ENCODE assay signal across 19 cellular contexts in genomic region chr10:60821661-60822060, GRCh38. TPM values are rescaled to one million over a fixed set of nuclear protein-coding genes. Genes with fewer than 3 reads are reported as not detected.
DNase-seq lines count a peak whose midpoint lies in the region; ATAC-seq and TF ChIP-seq lines count a peak whose summit lies in the region.
"Had no signal": no experiment of that assay in that cellular context is flagged by ENCODE, and none has a peak within 500 bp of the region (broad histone marks: within the 10 kb centered on the region; RNA-seq: fewer than 3 reads in every experiment).

No MANE protein-coding gene starts in this region.

- H3K27me3 Mint-ChIP-seq in endothelial cell (ENCODE audit: unreplicated experiment), result no peaks in the 10 kb centered on the region
- no peaks in the 10 kb centered on the region for H3K27me3 Mint-ChIP-seq in nephron (ENCODE audit: low read depth)

- H3K4me1 Mint-ChIP-seq in endothelial cell (ENCODE audit: unreplicated experiment) (peaks cover 39% of the 10 kb centered on the region), nephron (peaks cover 64% of the 10 kb centered on the region)

- H3K36me3 Mint-ChIP-seq in endothelial cell (ENCODE audit: low read depth, unreplicated experiment) (peaks cover 5% of the 10 kb centered on the region), nephron (ENCODE audit: low read depth) (no peaks in the 10 kb centered on the region)
- H3K36me3 Mint-ChIP-seq: CD8-positive, alpha-beta memory T cell had no signal

- H3K9me3 Mint-ChIP-seq in endothelial cell (ENCODE audit: unreplicated experiment), result no peaks in the 10 kb centered on the region
- H3K9me3 Mint-ChIP-seq in nephron, result no peaks in the 10 kb centered on the region
- H3K9me3 Mint-ChIP-seq: CD8-positive, alpha-beta memory T cell had no signal

- ATAC-seq in HG02938 (IDR thresholded peaks at IDR 0.05; ENCODE audit: unreplicated experiment) (no peak), HG02623 (IDR thresholded peaks at IDR 0.05; ENCODE audit: unreplicated experiment) (no peak), HG03139 (IDR thresholded peaks at IDR 0.05; ENCODE audit: unreplicated experiment) (no peak)
- ATAC-seq: Right ventricle myocardium inferior had no signal

- DNase-seq in AG10803 (ENCODE audit: low read depth), result peak; percentile 55
- DNase-seq in NCI-H226, result peak; percentile 32
- DNase-seq in endothelial cell (ENCODE audit: low spot score), result no peak
- DNase-seq: 8988T; AML-193; C1 segment of cervical spinal cord; CD8-positive, alpha-beta memory T cell; MV-4-11; NCI-H1105 treated with DMSO at 0.1 percent for 48 hours; NCI-H2081 treated with DMSO at 0.1 percent for 48 hours; NCI-H2171 treated with DMSO at 0.1 percent for 48 hours; NCI-H446 treated with DMSO at 0.1 percent for 48 hours; NCI-H526 treated with DMSO at 0.1 percent for 48 hours had no signal

- H3K4me3 ChIP-seq in AG10803 (ENCODE audit: low read length), result no peak overlapping the region
- H3K4me3 ChIP-seq: HAP-1 had no signal

- TF ChIP-seq CTCF in AG10803 (conservative IDR thresholded peaks at IDR 0.05; ENCODE audit: low read length) (no peak), endothelial cell (IDR thresholded peaks at IDR 0.05; ENCODE audit: unreplicated experiment) (no peak), nephron (IDR thresholded peaks at IDR 0.05; ENCODE audit: unreplicated experiment in 3 of 3) (no peak)

- no peak overlapping the region for H3K4me3 Mint-ChIP-seq in endothelial cell (ENCODE audit: unreplicated experiment)
- no peak overlapping the region for H3K4me3 Mint-ChIP-seq in nephron
- H3K4me3 Mint-ChIP-seq: CD8-positive, alpha-beta memory T cell had no signal

- H3K27ac Mint-ChIP-seq in endothelial cell (ENCODE audit: unreplicated experiment) (peak overlapping the region; percentile 32), nephron (peak overlapping the region; percentile 77 to 98 (median 96))
- H3K27ac Mint-ChIP-seq: CD8-positive, alpha-beta memory T cell had no signal

RNA-seq across cellular contexts. Expression of gene CDK1, which starts 43.4 kb away (rescaled TPM):
- total RNA-seq in endothelial cell (ENCODE audit: unreplicated experiment), result 14.8 TPM
